31 cellular contexts compared by ENCODE assay signal in genomic region chr20:33746325-33746998, GRCh38.
"Had no signal": no experiment of that assay in that cellular context is flagged by ENCODE, and none has a peak within 500 bp of the region (broad histone marks: within the 10 kb centered on the region; RNA-seq: fewer than 3 reads in every experiment).

No MANE protein-coding gene starts in this region.

- H3K27me3 ChIP-seq: ascending aorta, colonic mucosa, gastrocnemius medialis had no signal

- FAIRE-seq: bronchial epithelial cell, endometrium, endothelial cell of umbilical vein had no signal

- DNase-seq: activated B cell treated with CpG ODN at 0.5 μM for 24 hours; activated CD4-positive, alpha-beta memory T cell treated with anti-CD3 and anti-CD28 coated beads for 36 hours; activated CD4-positive, alpha-beta T cell treated with anti-CD3 and anti-CD28 coated beads for 48 hours; activated CD8-positive, alpha-beta memory T cell treated with anti-CD3 and anti-CD28 coated beads, Interleukin-2, amount 10 ng/mL, durations not matched to agents 7 days and 5 days; activated CD8-positive, alpha-beta memory T cell treated with anti-CD3 and anti-CD28 coated beads, Interleukin-2, amount 50 U/mL, for 4 hours; activated CD8-positive, alpha-beta T cell treated with anti-CD3 and anti-CD28 coated beads, Interleukin-2, amount 10 ng/mL, durations not matched to agents 7 days and 5 days; activated gamma-delta T cell; activated naive CD4-positive, alpha-beta T cell; activated naive CD4-positive, alpha-beta T cell treated with anti-CD3 and anti-CD28 coated beads, Interleukin-2, amount 10 ng/mL, durations not matched to agents 7 days and 5 days; activated naive CD8-positive, alpha-beta T cell treated with anti-CD3 and anti-CD28 coated beads, Interleukin-2, amount 10 ng/mL, durations not matched to agents 7 days and 5 days; activated T-cell treated with anti-CD3 and anti-CD28 coated beads, Interleukin-2, amount 50 U/mL, for 1 hour; activated T-cell treated with anti-CD3 and anti-CD28 coated beads, Interleukin-2, amount 50 U/mL, for 48 hours; caudate nucleus; colonic mucosa; effector CD8-positive, alpha-beta T cell; foreskin fibroblast; gastrocnemius medialis; glutamatergic neuron; T-helper 1 cell; T-helper 17 cell had no signal

- H3K4me3 ChIP-seq: ascending aorta, colonic mucosa, gastrocnemius medialis had no signal

- H3K27ac ChIP-seq: ascending aorta, colonic mucosa, gastrocnemius medialis had no signal

- H3K4me1 ChIP-seq: ascending aorta, colonic mucosa, gastrocnemius medialis had no signal

- H3K27ac Mint-ChIP-seq: activated B cell treated with CpG ODN at 0.5 μM for 24 hours; activated CD4-positive, alpha-beta memory T cell treated with anti-CD3 and anti-CD28 coated beads for 36 hours; activated CD8-positive, alpha-beta memory T cell treated with anti-CD3 and anti-CD28 coated beads, Interleukin-2, amount 10 ng/mL, durations not matched to agents 7 days and 5 days; activated CD8-positive, alpha-beta T cell treated with anti-CD3 and anti-CD28 coated beads, Interleukin-2, amount 10 ng/mL, durations not matched to agents 7 days and 5 days; activated naive CD4-positive, alpha-beta T cell treated with anti-CD3 and anti-CD28 coated beads, Interleukin-2, amount 10 ng/mL, durations not matched to agents 7 days and 5 days; activated naive CD8-positive, alpha-beta T cell treated with anti-CD3 and anti-CD28 coated beads, Interleukin-2, amount 10 ng/mL, durations not matched to agents 7 days and 5 days; activated T-helper 1 cell treated with anti-CD3 and anti-CD28 coated beads, Interleukin-12 subunit alpha, Interleukin-12 subunit beta, Interleukin-2, Interleukin-4 antibody, amounts not matched to agents 30 ng/mL and 10 ng/mL and 1 ng/mL, durations not matched to agents 14 hours and 24 hours and 36 hours; brain; T-helper 17 cell; T-helper 2 cell treated with Interferon-gamma antibody and Interleukin-4, amounts not matched to agents 5 μg/mL and 100 μg/mL, for 36 hours had no signal

- H3K36me3 ChIP-seq: colonic mucosa had no signal

- H3K27me3 Mint-ChIP-seq: activated B cell treated with CpG ODN at 0.5 μM for 24 hours; activated CD4-positive, alpha-beta memory T cell treated with anti-CD3 and anti-CD28 coated beads for 36 hours; activated CD8-positive, alpha-beta memory T cell treated with anti-CD3 and anti-CD28 coated beads, Interleukin-2, amount 10 ng/mL, durations not matched to agents 7 days and 5 days; activated naive CD4-positive, alpha-beta T cell treated with anti-CD3 and anti-CD28 coated beads, Interleukin-2, amount 10 ng/mL, durations not matched to agents 7 days and 5 days; activated naive CD8-positive, alpha-beta T cell treated with anti-CD3 and anti-CD28 coated beads, Interleukin-2, amount 10 ng/mL, durations not matched to agents 7 days and 5 days; brain; T-helper 17 cell had no signal

- ATAC-seq: activated CD4-positive, CD25-positive, alpha-beta regulatory T cell treated with anti-CD3 and anti-CD28 coated beads, Interleukin-2, amount 50 U/mL, for 24 hours; activated CD8-positive, alpha-beta memory T cell treated with anti-CD3 and anti-CD28 coated beads, Interleukin-2, amount 10 ng/mL, durations not matched to agents 7 days and 5 days; activated CD8-positive, alpha-beta T cell treated with anti-CD3 and anti-CD28 coated beads, Interleukin-2, amount 10 ng/mL, durations not matched to agents 7 days and 5 days; activated naive CD4-positive, alpha-beta T cell treated with anti-CD3 and anti-CD28 coated beads, Interleukin-2, amount 50 U/mL, for 72 hours; esophagus mucosa; gastrocnemius medialis; SK-N-SH treated with all-trans-retinoic acid at 6 μM for 48 hours; T-helper 17 cell had no signal

- H3K4me3 Mint-ChIP-seq: activated B cell treated with CpG ODN at 0.5 μM for 24 hours; activated CD4-positive, alpha-beta memory T cell treated with anti-CD3 and anti-CD28 coated beads for 36 hours; activated CD8-positive, alpha-beta memory T cell treated with anti-CD3 and anti-CD28 coated beads, Interleukin-2, amount 10 ng/mL, durations not matched to agents 7 days and 5 days; activated CD8-positive, alpha-beta T cell treated with anti-CD3 and anti-CD28 coated beads, Interleukin-2, amount 10 ng/mL, durations not matched to agents 7 days and 5 days; activated naive CD4-positive, alpha-beta T cell treated with anti-CD3 and anti-CD28 coated beads, Interleukin-2, amount 10 ng/mL, durations not matched to agents 7 days and 5 days; activated naive CD8-positive, alpha-beta T cell treated with anti-CD3 and anti-CD28 coated beads, Interleukin-2, amount 10 ng/mL, durations not matched to agents 7 days and 5 days; activated T-helper 1 cell treated with anti-CD3 and anti-CD28 coated beads, Interleukin-12 subunit alpha, Interleukin-12 subunit beta, Interleukin-2, Interleukin-4 antibody, amounts not matched to agents 30 ng/mL and 10 ng/mL and 1 ng/mL, durations not matched to agents 14 hours and 24 hours and 36 hours; brain; T-helper 17 cell; T-helper 2 cell treated with Interferon-gamma antibody and Interleukin-4, amounts not matched to agents 5 μg/mL and 100 μg/mL, for 36 hours had no signal

- H3K4me1 Mint-ChIP-seq: brain had no signal

- H3K9me3 ChIP-seq: ascending aorta, colonic mucosa, gastrocnemius medialis had no signal

- H3K9me3 Mint-ChIP-seq: activated B cell treated with CpG ODN at 0.5 μM for 24 hours; activated CD4-positive, alpha-beta memory T cell treated with anti-CD3 and anti-CD28 coated beads for 36 hours; activated naive CD4-positive, alpha-beta T cell treated with anti-CD3 and anti-CD28 coated beads, Interleukin-2, amount 10 ng/mL, durations not matched to agents 7 days and 5 days; activated naive CD4-positive, alpha-beta T cell treated with anti-CD3 and anti-CD28 coated beads, Interleukin-2, amount 50 U/mL, for 72 hours; activated naive CD8-positive, alpha-beta T cell treated with anti-CD3 and anti-CD28 coated beads, Interleukin-2, amount 10 ng/mL, durations not matched to agents 7 days and 5 days; activated T-helper 1 cell treated with anti-CD3 and anti-CD28 coated beads, Interleukin-12 subunit alpha, Interleukin-12 subunit beta, Interleukin-2, Interleukin-4 antibody, amounts not matched to agents 30 ng/mL and 10 ng/mL and 1 ng/mL, durations not matched to agents 14 hours and 24 hours and 36 hours; T-helper 2 cell treated with Interferon-gamma antibody and Interleukin-4, amounts not matched to agents 5 μg/mL and 100 μg/mL, for 36 hours had no signal
